Comparison of ENCODE assay signal across 24 cellular contexts in genomic region chr12:45174595-45174994, GRCh38.
"Had no signal": no experiment of that assay in that cellular context is flagged by ENCODE, and none has a peak within 500 bp of the region (broad histone marks: within the 10 kb centered on the region; RNA-seq: fewer than 3 reads in every experiment).

No MANE protein-coding gene starts in this region.

- ATAC-seq: effector memory CD8-positive, alpha-beta T cell; esophagus mucosa; foreskin keratinocyte; gastrocnemius medialis; gastroesophageal sphincter; heart left ventricle; heart right ventricle had no signal

- H3K4me3 ChIP-seq: colonic mucosa, coronary artery, dorsolateral prefrontal cortex, esophagus muscularis mucosa, esophagus squamous epithelium, gastrocnemius medialis, gastroesophageal sphincter, heart left ventricle, heart right ventricle had no signal

- H3K36me3 ChIP-seq: colonic mucosa, gastrocnemius medialis had no signal

- H3K4me1 ChIP-seq: colonic mucosa, esophagus muscularis mucosa, esophagus squamous epithelium, foreskin keratinocyte, gastrocnemius medialis, gastroesophageal sphincter, heart right ventricle had no signal

- DNase-seq: colonic mucosa; cortex of kidney; dermis blood vessel endothelial cell; dorsolateral prefrontal cortex; effector CD4-positive, alpha-beta T cell; effector CD8-positive, alpha-beta T cell; effector memory CD4-positive, alpha-beta T cell; effector memory CD8-positive, alpha-beta T cell; endodermal cell; erythroblast; esophagus squamous epithelium; foreskin fibroblast; foreskin keratinocyte; foreskin melanocyte; gastrocnemius medialis; glutamatergic neuron; head of caudate nucleus; heart right ventricle had no signal

- H3K27ac ChIP-seq: colonic mucosa, coronary artery, dorsolateral prefrontal cortex, epithelial cell of prostate, esophagus muscularis mucosa, esophagus squamous epithelium, foreskin keratinocyte, gastrocnemius medialis, gastroesophageal sphincter, heart left ventricle, heart right ventricle had no signal

- H3K9me3 ChIP-seq: colonic mucosa had no signal

- H3K27me3 ChIP-seq: colonic mucosa, dorsolateral prefrontal cortex, esophagus muscularis mucosa, foreskin keratinocyte, gastrocnemius medialis, gastroesophageal sphincter, heart left ventricle, heart right ventricle had no signal
